ENCODE assay signal across 27 cellular contexts in the genomic region with DNA sequence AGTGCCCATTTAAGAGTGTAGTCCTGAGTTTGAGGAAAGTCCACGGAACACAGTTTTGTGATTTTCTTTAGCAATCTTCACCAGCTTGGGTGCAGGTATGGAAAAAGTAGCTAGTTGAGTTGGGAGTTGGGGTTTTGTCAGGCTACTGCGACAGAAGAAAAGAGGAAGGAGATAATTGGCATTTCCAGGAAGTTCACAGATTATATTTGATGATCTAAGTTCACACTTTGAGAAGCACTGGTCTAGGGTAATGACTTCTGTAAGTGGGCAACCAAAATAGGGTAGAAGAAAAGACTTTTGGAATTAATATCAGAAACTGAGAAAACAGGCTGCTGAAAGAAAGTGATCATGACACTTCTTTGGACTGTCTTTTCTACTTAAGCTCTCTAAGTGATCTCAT. TPM values are rescaled to one million over a fixed set of nuclear protein-coding genes. Genes with fewer than 3 reads are reported as not detected.
DNase-seq lines count a peak whose midpoint lies in the region; ATAC-seq and TF ChIP-seq lines count a peak whose summit lies in the region.
"Had no signal": no experiment of that assay in that cellular context is flagged by ENCODE, and none has a peak within 500 bp of the region (broad histone marks: within the 10 kb centered on the region; RNA-seq: fewer than 3 reads in every experiment).

No MANE protein-coding gene starts in this region.

- no peak overlapping the region for H3K4me3 Mint-ChIP-seq in T-cell
- H3K4me3 Mint-ChIP-seq: effector memory CD8-positive, alpha-beta T cell; neural crest cell; WTC11 had no signal

- no peak overlapping the region for H2AFZ ChIP-seq in PC-3 (ENCODE audit: low read length)

- intact Hi-C loops in PC-3 (cut with micrococcal nuclease), result no loop called here

- CTCF ChIA-PET in T-cell (lab: Charles Lee) (interaction anchor here in 1 of 2 donors (0.7 kb wide), 1 partner anchor 19 kb away, joined by 5 read pairs; no protein-coding TSS in a partner anchor), PC-3 (lab: Charles Lee) (no interaction called here)

- H3K36me3 ChIP-seq in DOHH2 (ENCODE audit: control insufficient read depth, low read length) (peaks cover 60% of the 10 kb centered on the region), PC-3 (ENCODE audit: low read depth, low read length) (peaks cover 18% of the 10 kb centered on the region)
- H3K36me3 ChIP-seq: uterus had no signal

- DNase-seq in NOMO-1 (lab: John Stamatoyannopoulos, UW; ENCODE audit: unreplicated experiment in 2 of 2) (peak; percentile 11 to 20), NOMO-1 treated with dmso at 0.1 percent for 144 hours (lab: John Stamatoyannopoulos, UW; ENCODE audit: unreplicated experiment) (no peak), T-cell (no peak), germinal center (ENCODE audit: low spot score) (peak; percentile 15), PC-3 (no peak)
- DNase-seq: aorta; DMS153; effector memory CD8-positive, alpha-beta T cell; esophagus squamous epithelium; left cardiac atrium; midbrain; NCI-H1694; NCI-H2227 treated with DMSO at 0.1 percent for 48 hours; stimulated activated CD4-positive, alpha-beta T cell treated with anti-CD3 and anti-CD28 coated beads, Interleukin-4, amount 100 ng/mL, for 4 hours; T-helper 1 cell; uterus had no signal

- no peaks in the 10 kb centered on the region for H3K27me3 Mint-ChIP-seq in T-cell
- H3K27me3 Mint-ChIP-seq: effector memory CD8-positive, alpha-beta T cell had no signal

- no peaks in the 10 kb centered on the region for H3K9me3 ChIP-seq in DOHH2 (ENCODE audit: control insufficient read depth, insufficient read depth, low read length)
- no peaks in the 10 kb centered on the region for H3K9me3 ChIP-seq in PC-3 (ENCODE audit: low read length)
- H3K9me3 ChIP-seq: esophagus squamous epithelium, HAP-1, suprapubic skin, uterus had no signal

- BruUV-seq in PC-3 (replicated peaks; lab: Mats Ljungman, UMichigan), result no TSS peak

- H3F3A ChIP-seq in DOHH2 (ENCODE audit: control insufficient read depth, insufficient read depth), result peaks cover 11% of the 10 kb centered on the region
- no peaks in the 10 kb centered on the region for H3F3A ChIP-seq in PC-3 (ENCODE audit: low read length, unreplicated experiment)

- H3K9me3 Mint-ChIP-seq in T-cell, result no peaks in the 10 kb centered on the region
- H3K9me3 Mint-ChIP-seq: effector memory CD8-positive, alpha-beta T cell; neural crest cell; WTC11 had no signal

- H3K36me3 Mint-ChIP-seq in T-cell, result peaks cover 39% of the 10 kb centered on the region

- no peak overlapping the region for H3K9ac ChIP-seq in PC-3 (ENCODE audit: low read length)

- ATAC-seq in T-cell (replicated peaks in 1 of 4) (no peak), PC-3 (no peak), HG02938 (IDR thresholded peaks at IDR 0.05; ENCODE audit: unreplicated experiment) (no peak), GM19463 (IDR thresholded peaks at IDR 0.05; ENCODE audit: unreplicated experiment) (no peak)
- ATAC-seq: effector memory CD8-positive, alpha-beta T cell; left cardiac atrium; Right ventricle myocardium inferior; WTC11 had no signal

- peak overlapping the region; percentile 4 to 47 for H3K27ac Mint-ChIP-seq in T-cell
- H3K27ac Mint-ChIP-seq: WTC11 had no signal

- H3K27me3 ChIP-seq in DOHH2 (ENCODE audit: control insufficient read depth, low read length) (no peaks in the 10 kb centered on the region), PC-3 (ENCODE audit: low read length) (no peaks in the 10 kb centered on the region)
- H3K27me3 ChIP-seq: esophagus squamous epithelium, suprapubic skin, uterus had no signal

- H3K4me3 ChIP-seq in DOHH2 (ENCODE audit: low read length) (no peak overlapping the region), PC-3 (ENCODE audit: low read length) (no peak overlapping the region)
- H3K4me3 ChIP-seq: esophagus squamous epithelium, HAP-1, suprapubic skin, uterus had no signal

- H3K79me2 ChIP-seq in DOHH2 (ENCODE audit: control insufficient read depth, low read length), result no peaks in the 10 kb centered on the region
- no peaks in the 10 kb centered on the region for H3K79me2 ChIP-seq in PC-3 (ENCODE audit: low read length)

- POLR2A ChIA-PET in T-cell (lab: Charles Lee), result interaction anchor here in 1 of 2 donors (0.6 kb wide), 1 partner anchor 18 kb away, joined by 3 read pairs; no protein-coding TSS in a partner anchor
- POLR2A ChIA-PET in PC-3 (lab: Charles Lee; ENCODE audit: unreplicated experiment), result no interaction called here

- TF ChIP-seq CTCF in DOHH2 (IDR thresholded peaks at IDR 0.05; ENCODE audit: low read depth, low read length, poor library complexity, severe bottlenecking), result no peak
- TF ChIP-seq CTCF in PC-3 (conservative IDR thresholded peaks at IDR 0.05; ENCODE audit: low read depth, low read length), result no peak

- H4K20me1 ChIP-seq in DOHH2 (ENCODE audit: control insufficient read depth, insufficient read depth, low read depth, low read length), result no peaks in the 10 kb centered on the region
- H4K20me1 ChIP-seq in PC-3 (ENCODE audit: low read length), result no peaks in the 10 kb centered on the region

- H3K9me2 ChIP-seq in DOHH2 (replicated peaks; ENCODE audit: control insufficient read depth, low read length) (no peaks in the 10 kb centered on the region), PC-3 (replicated peaks; ENCODE audit: low read length) (no peaks in the 10 kb centered on the region)

- peaks cover 59% of the 10 kb centered on the region for H3K4me1 ChIP-seq in DOHH2 (ENCODE audit: control insufficient read depth, low read length)
- H3K4me1 ChIP-seq in PC-3 (ENCODE audit: insufficient read depth, low read length), result no peaks in the 10 kb centered on the region
- H3K4me1 ChIP-seq: HAP-1, suprapubic skin, uterus had no signal

- peaks cover 4 to 22% (median 10%) of the 10 kb centered on the region in 3 donors for H3K4me1 Mint-ChIP-seq in T-cell
- H3K4me1 Mint-ChIP-seq: neural crest cell, WTC11 had no signal

- peak overlapping the region; percentile 36 for H3K27ac ChIP-seq in DOHH2 (ENCODE audit: low read depth, low read length)
- no peak overlapping the region for H3K27ac ChIP-seq in PC-3 (ENCODE audit: low read length)
- H3K27ac ChIP-seq: C4-2B, esophagus squamous epithelium, suprapubic skin, uterus had no signal

- peak overlapping the region; percentile 33 for H3K4me2 ChIP-seq in DOHH2 (ENCODE audit: low read length)
- no peak overlapping the region for H3K4me2 ChIP-seq in PC-3 (ENCODE audit: low read length)

RNA-seq across cellular contexts. Expression of gene VIL1, which starts 52.1 kb away (rescaled TPM):
- under 1 TPM; 0.23 to 0.67 (median 0.51) TPM for total RNA-seq in T-cell
- 0.26 and 0.92 TPM in 2 replicates for total RNA-seq in PC-3 (2014; rRNA removed)
- total RNA-seq: A172, esophagus squamous epithelium, left cardiac atrium, M059J, neural crest cell, Right ventricle myocardium inferior had no signal

Comparison
In these comparisons a context has a peak if more than half of its experiments do, and no peak if none do; other contexts are left out.
1. DNase-seq: peak in NOMO-1 (2 of 2) and germinal center (single experiment); none in NOMO-1 treated with dmso at 0.1 percent for 144 hours (single experiment), T-cell (0 of 34) and PC-3 (single experiment).